8 cellular contexts compared by ENCODE assay signal in the genomic region with DNA sequence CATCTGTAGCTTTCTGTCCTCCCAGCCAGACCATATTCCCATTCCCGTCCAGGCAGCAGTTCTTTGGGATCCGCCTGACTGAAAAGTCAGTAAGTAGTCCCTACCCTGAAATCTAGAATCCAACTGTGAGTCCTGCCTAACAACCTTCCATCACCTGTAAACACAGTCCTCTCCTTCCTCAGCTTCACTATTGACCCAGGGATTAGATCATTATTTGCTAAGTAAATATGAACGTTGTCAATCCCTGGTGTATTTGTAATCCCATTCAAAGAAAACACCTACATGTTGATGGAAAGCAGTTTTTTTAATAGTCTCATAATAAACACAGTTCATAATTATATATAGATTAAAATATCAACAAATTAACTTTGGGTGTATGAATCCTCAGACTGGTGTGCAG. TPM values are rescaled to one million over a fixed set of nuclear protein-coding genes. Genes with fewer than 3 reads are reported as not detected.
A peak's percentile ranks its signal among the peaks of the same experiment; 100 is the strongest.
DNase-seq lines count a peak whose midpoint lies in the region; ATAC-seq, FAIRE-seq and TF ChIP-seq lines count a peak whose summit lies in the region.

No MANE protein-coding gene starts in this region.

- FAIRE-seq in HTR-8/SVneo (lab: Jason Lieb, UNC) = no peak
- FAIRE-seq in GM12891 (lab: Jason Lieb, UNC) = no peak

- H3K9me3 ChIP-seq in CD4-positive, CD25-positive, alpha-beta regulatory T cell (ENCODE audit: control insufficient read depth in 2 of 2, low read length in 2 of 2) = no peaks in the 10 kb centered on the region
- no peaks in the 10 kb centered on the region for H3K9me3 ChIP-seq in right lobe of liver

- TF ChIP-seq CTCF in KMS-11 (conservative IDR thresholded peaks at IDR 0.05; ENCODE audit: low read depth, low read length) (no peak), right lobe of liver (IDR thresholded peaks at IDR 0.05) (no peak)

- peak overlapping the region; percentile 72; the same call in 1 of the 2 replicates for H2AFZ ChIP-seq in KMS-11 (ENCODE audit: low read depth)

- no peak for DNase-seq in CD4-positive, CD25-positive, alpha-beta regulatory T cell
- DNase-seq in activated naive CD8-positive, alpha-beta T cell treated with anti-CD3 and anti-CD28 coated beads for 36 hours = no peak
- no peak for DNase-seq in right lobe of liver
- DNase-seq in HTR-8/SVneo (ENCODE audit: insufficient read length, low spot score) = no peak
- DNase-seq in GM12891 (ENCODE audit: insufficient read length, low spot score) = no peak

- no peak overlapping the region for H3K27ac ChIP-seq in CD4-positive, CD25-positive, alpha-beta regulatory T cell (ENCODE audit: insufficient read depth, low read length, poor library complexity, severe bottlenecking)
- no peak overlapping the region for H3K27ac ChIP-seq in KMS-11
- H3K27ac ChIP-seq in right lobe of liver = peak overlapping the region in 2 of 3 donors; percentile 62 to 79

- peak overlapping the region; percentile 53 for H3K4me2 ChIP-seq in KMS-11

- no peaks in the 10 kb centered on the region for H3K27me3 ChIP-seq in CD4-positive, CD25-positive, alpha-beta regulatory T cell (ENCODE audit: control insufficient read depth, insufficient read depth, low read length)
- H3K27me3 ChIP-seq in KMS-11 (ENCODE audit: insufficient read depth, low read depth) = no peaks in the 10 kb centered on the region
- no peaks in the 10 kb centered on the region for H3K27me3 ChIP-seq in right lobe of liver

- peak overlapping the region; percentile 83 for H3K4me3 ChIP-seq in CD4-positive, CD25-positive, alpha-beta regulatory T cell (ENCODE audit: low read depth, low read length)
- H3K4me3 ChIP-seq in KMS-11 (IDR thresholded peaks at IDR 0.05; ENCODE audit: insufficient read depth, low read depth, low read length) = no peak overlapping the region
- H3K4me3 ChIP-seq in right lobe of liver = peak overlapping the region in 2 of 3 donors; percentile 86 to 96

- 6% methylated on average over 2 of the region's 3 CpGs for WGBS in right lobe of liver (ENCODE audit: insufficient coverage, low coverage, low lambda C conversion rate, missing lambda C conversion rate)

- peaks cover 8% of the 10 kb centered on the region; the same call in 1 of the 2 replicates for H3K79me2 ChIP-seq in KMS-11 (ENCODE audit: insufficient read depth, low read depth)

- no peaks in the 10 kb centered on the region for H3K9me3 Mint-ChIP-seq in CD4-positive, CD25-positive, alpha-beta regulatory T cell
- H3K9me3 Mint-ChIP-seq in activated naive CD8-positive, alpha-beta T cell treated with anti-CD3 and anti-CD28 coated beads for 36 hours = no peaks in the 10 kb centered on the region

- H3K4me3 Mint-ChIP-seq in CD4-positive, CD25-positive, alpha-beta regulatory T cell = peak overlapping the region; percentile 92 to 97 (median 96)
- peak overlapping the region; percentile 94 for H3K4me3 Mint-ChIP-seq in activated naive CD8-positive, alpha-beta T cell treated with anti-CD3 and anti-CD28 coated beads for 36 hours

- no peaks in the 10 kb centered on the region for H4K20me1 ChIP-seq in KMS-11 (ENCODE audit: insufficient read depth)

- no peak overlapping the region for H3K9ac ChIP-seq in KMS-11

- H3K27ac Mint-ChIP-seq in CD4-positive, CD25-positive, alpha-beta regulatory T cell = peak overlapping the region; percentile 61 to 91 (median 91)
- H3K27ac Mint-ChIP-seq in activated naive CD8-positive, alpha-beta T cell treated with anti-CD3 and anti-CD28 coated beads for 36 hours = peak overlapping the region; percentile 87

- intact Hi-C loops in right lobe of liver (cut with DNase I) = no loop called here

- H3K36me3 Mint-ChIP-seq in CD4-positive, CD25-positive, alpha-beta regulatory T cell = peaks cover 4% of the 10 kb centered on the region
- H3K36me3 Mint-ChIP-seq in activated naive CD8-positive, alpha-beta T cell treated with anti-CD3 and anti-CD28 coated beads for 36 hours = peaks cover 9% of the 10 kb centered on the region

- H3K4me1 Mint-ChIP-seq in CD4-positive, CD25-positive, alpha-beta regulatory T cell = peaks cover 14 to 51% (median 32%) of the 10 kb centered on the region in 4 donors
- peaks cover 23% of the 10 kb centered on the region for H3K4me1 Mint-ChIP-seq in activated naive CD8-positive, alpha-beta T cell treated with anti-CD3 and anti-CD28 coated beads for 36 hours

- H3K36me3 ChIP-seq in CD4-positive, CD25-positive, alpha-beta regulatory T cell (ENCODE audit: control insufficient read depth, insufficient read depth, low read length) = peaks cover 4% of the 10 kb centered on the region
- no peaks in the 10 kb centered on the region for H3K36me3 ChIP-seq in KMS-11 (ENCODE audit: insufficient read depth)
- H3K36me3 ChIP-seq in right lobe of liver = no peaks in the 10 kb centered on the region

- peaks cover 6% of the 10 kb centered on the region for H3K4me1 ChIP-seq in CD4-positive, CD25-positive, alpha-beta regulatory T cell (ENCODE audit: control insufficient read depth, insufficient read depth, low read length, poor library complexity, severe bottlenecking)
- H3K4me1 ChIP-seq in KMS-11 (ENCODE audit: low read depth, poor library complexity, severe bottlenecking) (peaks cover 34% of the 10 kb centered on the region), right lobe of liver (peaks cover 0 to 19% (median 0%) of the 10 kb centered on the region in 4 donors)

- TF ChIP-seq POLR2A in right lobe of liver (IDR thresholded peaks at IDR 0.05) (no peak), GM12891 (IDR thresholded peaks at IDR 0.05; ENCODE audit: low read depth, low read length) (no peak)

- H3K27me3 Mint-ChIP-seq in CD4-positive, CD25-positive, alpha-beta regulatory T cell = peaks cover 10% of the 10 kb centered on the region
- no peaks in the 10 kb centered on the region for H3K27me3 Mint-ChIP-seq in activated naive CD8-positive, alpha-beta T cell treated with anti-CD3 and anti-CD28 coated beads for 36 hours

- no peak for ATAC-seq in CD4-positive, CD25-positive, alpha-beta regulatory T cell (ENCODE audit: low read depth in 2 of 2)
- ATAC-seq in right lobe of liver = peak; percentile 80 to 82 (median 80)
- no peak for ATAC-seq in GM21526 (IDR thresholded peaks at IDR 0.05; ENCODE audit: low FRiP score, unreplicated experiment)
- no peak for ATAC-seq in HG03139 (IDR thresholded peaks at IDR 0.05; ENCODE audit: unreplicated experiment)

TF ChIP-seq in GM12891, 5 proteins besides CTCF, POLR2A, EP300 and RAD21:
- TF ChIP-seq TAF1 (IDR thresholded peaks at IDR 0.05; ENCODE audit: low read depth, low read length) (no peak), PAX5 (IDR thresholded peaks at IDR 0.05; ENCODE audit: insufficient read depth, low read length, severe bottlenecking) (no peak), POLR2AphosphoS5 (IDR thresholded peaks at IDR 0.05; ENCODE audit: low read depth, low read length) (no peak), SPI1 (IDR thresholded peaks at IDR 0.05; ENCODE audit: low read depth, low read length) (no peak), POU2F2 (IDR thresholded peaks at IDR 0.05; ENCODE audit: low read depth, low read length) (no peak)
TF ChIP-seq in GM12891: peak in this region for 0.

RNA-seq across cellular contexts. Expression of a gene that starts 0.7 kb away (rescaled TPM):
- not detected for total RNA-seq in CD4-positive, CD25-positive, alpha-beta regulatory T cell
- polyA plus RNA-seq in CD4-positive, CD25-positive, alpha-beta regulatory T cell = 1 to 10 TPM in 1 of 4 donors, under 1 TPM in 1, not detected in 2; 0.34 to 7.4 TPM
- total RNA-seq in activated naive CD8-positive, alpha-beta T cell treated with anti-CD3 and anti-CD28 coated beads for 36 hours = 1 to 10 TPM in 1 of 2 experiments, under 1 TPM in 1; 0.76 to 2.4 TPM
- total RNA-seq in right lobe of liver = 1 to 10 TPM in 1 of 6 experiments, under 1 TPM in 4, not detected in 1; 0.06 to 1.1 (median 0.26) TPM
- polyA plus RNA-seq in GM12891 (2012; ENCODE audit: low read depth, missing spikeins) = 3.0 TPM

RNA-seq across cellular contexts. Expression of a gene that starts 0.8 kb away (rescaled TPM):
- 11.6 TPM for total RNA-seq in CD4-positive, CD25-positive, alpha-beta regulatory T cell
- 10 to 100 TPM; 15.1 to 18.2 (median 16.5) TPM for polyA plus RNA-seq in CD4-positive, CD25-positive, alpha-beta regulatory T cell
- 10 to 100 TPM; 23.7 to 25.3 TPM for total RNA-seq in activated naive CD8-positive, alpha-beta T cell treated with anti-CD3 and anti-CD28 coated beads for 36 hours
- 10 to 100 TPM in 2 of 6 experiments, 1 to 10 TPM in 4; 4.6 to 12.9 (median 9.4) TPM for total RNA-seq in right lobe of liver
- 18.2 TPM for polyA plus RNA-seq in GM12891 (2012; ENCODE audit: low read depth, missing spikeins)

Comparison
In these comparisons a context has a peak if more than half of its experiments do, and no peak if none do; other contexts are left out.
1. ATAC-seq: peak in right lobe of liver (4 of 4); none in CD4-positive, CD25-positive, alpha-beta regulatory T cell (0 of 2), GM21526 (single experiment) and HG03139 (single experiment).
2. H3K27ac ChIP-seq: peak in right lobe of liver (2 of 3); none in CD4-positive, CD25-positive, alpha-beta regulatory T cell (single experiment) and KMS-11 (single experiment).